In the genomic region with DNA sequence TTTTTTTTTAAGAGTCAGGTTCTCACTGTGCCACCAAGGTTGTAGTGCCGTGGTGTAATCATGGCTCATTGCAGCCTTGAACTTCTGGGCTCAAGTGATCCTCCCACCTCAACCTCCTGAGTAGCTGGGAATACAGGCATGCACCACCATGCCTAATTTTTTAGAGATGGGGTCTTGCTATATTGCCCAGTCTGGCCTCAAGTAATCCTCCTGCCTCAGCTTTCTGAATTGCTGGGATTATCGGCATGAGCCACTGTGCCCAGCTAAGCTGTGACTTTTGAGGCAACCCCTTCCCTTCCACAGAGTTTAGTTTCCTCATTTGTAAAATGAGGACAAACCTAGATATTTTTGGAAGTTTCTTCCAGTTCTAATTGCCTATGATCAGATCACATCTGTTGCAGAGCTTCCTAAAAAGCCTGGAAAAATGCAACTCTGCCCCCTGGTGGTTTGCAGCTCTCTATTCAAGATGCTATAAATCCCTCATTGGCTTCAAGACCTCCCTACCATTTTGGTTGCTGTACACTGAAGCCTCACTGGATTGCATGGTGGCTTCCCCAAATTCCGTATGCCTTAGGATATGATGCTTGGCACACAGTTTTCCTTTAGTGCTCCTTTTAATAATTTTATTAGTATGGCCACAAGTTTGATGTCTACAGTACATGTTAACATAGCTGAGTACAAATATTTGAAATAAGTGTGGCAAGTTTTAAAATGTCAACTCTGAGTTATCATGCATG, we compare ENCODE assay signal across 8 cellular contexts. TPM values are rescaled to one million over a fixed set of nuclear protein-coding genes. Genes with fewer than 3 reads are reported as not detected.
DNase-seq lines count a peak whose midpoint lies in the region; ATAC-seq and TF ChIP-seq lines count a peak whose summit lies in the region.

No MANE protein-coding gene starts in this region.

- H3K4me3 ChIP-seq in KMS-11 (IDR thresholded peaks at IDR 0.05; ENCODE audit: insufficient read depth, low read depth, low read length) (no peak overlapping the region), fibroblast of villous mesenchyme (ENCODE audit: low read depth, low read length) (no peak overlapping the region), upper lobe of right lung (no peak overlapping the region)

- H4K20me1 ChIP-seq in KMS-11 (ENCODE audit: insufficient read depth) = no peaks in the 10 kb centered on the region

- H3K9me3 Mint-ChIP-seq in Calu3 (ENCODE audit: low read depth, unreplicated experiment) (no peaks in the 10 kb centered on the region), osteocyte (ENCODE audit: unreplicated experiment) (no peaks in the 10 kb centered on the region)
- H3K9me3 Mint-ChIP-seq in activated T-helper 17 cell treated with anti-CD3 and anti-CD28 coated beads, Interleukin-2, amount 50 U/mL, for 72 hours = no peaks in the 10 kb centered on the region

- H3K79me2 ChIP-seq in KMS-11 (ENCODE audit: insufficient read depth, low read depth) = no peaks in the 10 kb centered on the region

- H3K9me3 ChIP-seq in upper lobe of right lung = no peaks in the 10 kb centered on the region

- peak; percentile 88 for DNase-seq in Calu3
- peak; percentile 66 for DNase-seq in RPMI7951 (ENCODE audit: low read depth)
- DNase-seq in fibroblast of villous mesenchyme (ENCODE audit: low read depth) = peak; percentile 79
- DNase-seq in osteocyte (ENCODE audit: extremely low spot score, unreplicated experiment) = no peak
- DNase-seq in upper lobe of right lung = no peak

- no peak overlapping the region for H3K27ac Mint-ChIP-seq in Calu3 (ENCODE audit: unreplicated experiment)
- H3K27ac Mint-ChIP-seq in activated T-helper 17 cell treated with anti-CD3 and anti-CD28 coated beads, Interleukin-2, amount 50 U/mL, for 72 hours = no peak overlapping the region
- no peak overlapping the region for H3K27ac Mint-ChIP-seq in osteocyte (ENCODE audit: unreplicated experiment)

- H3K27me3 Mint-ChIP-seq in Calu3 (ENCODE audit: unreplicated experiment) (no peaks in the 10 kb centered on the region), osteocyte (ENCODE audit: unreplicated experiment) (no peaks in the 10 kb centered on the region)
- no peaks in the 10 kb centered on the region for H3K27me3 Mint-ChIP-seq in activated T-helper 17 cell treated with anti-CD3 and anti-CD28 coated beads, Interleukin-2, amount 50 U/mL, for 72 hours

- H3K4me1 Mint-ChIP-seq in Calu3 (ENCODE audit: low read depth, unreplicated experiment) (peaks cover 15% of the 10 kb centered on the region), osteocyte (ENCODE audit: unreplicated experiment) (peaks cover 14% of the 10 kb centered on the region)
- H3K4me1 Mint-ChIP-seq in activated T-helper 17 cell treated with anti-CD3 and anti-CD28 coated beads, Interleukin-2, amount 50 U/mL, for 72 hours = no peaks in the 10 kb centered on the region

- H3K9ac ChIP-seq in KMS-11 = no peak overlapping the region

- peak; percentile 79 for TF ChIP-seq CTCF in Calu3 (IDR thresholded peaks at IDR 0.05; ENCODE audit: unreplicated experiment)
- TF ChIP-seq CTCF in KMS-11 (conservative IDR thresholded peaks at IDR 0.05; ENCODE audit: low read depth, low read length) = peak; percentile 88
- peak; percentile 79 for TF ChIP-seq CTCF in fibroblast of villous mesenchyme (IDR thresholded peaks at IDR 0.05; ENCODE audit: insufficient read depth, low read depth, low read length)
- peak; percentile 79 for TF ChIP-seq CTCF in osteocyte (IDR thresholded peaks at IDR 0.05)
- TF ChIP-seq CTCF in upper lobe of right lung (IDR thresholded peaks at IDR 0.05) = peak; percentile 82

- H3K27me3 ChIP-seq in KMS-11 (ENCODE audit: insufficient read depth, low read depth) = no peaks in the 10 kb centered on the region
- H3K27me3 ChIP-seq in upper lobe of right lung = no peaks in the 10 kb centered on the region

- H3K36me3 Mint-ChIP-seq in Calu3 (ENCODE audit: insufficient read depth, unreplicated experiment) = peaks cover 99% of the 10 kb centered on the region
- H3K36me3 Mint-ChIP-seq in activated T-helper 17 cell treated with anti-CD3 and anti-CD28 coated beads, Interleukin-2, amount 50 U/mL, for 72 hours (ENCODE audit: low read depth) = peaks cover 94% of the 10 kb centered on the region
- peaks cover 53% of the 10 kb centered on the region for H3K36me3 Mint-ChIP-seq in osteocyte (ENCODE audit: unreplicated experiment)

- ATAC-seq in activated T-helper 17 cell treated with anti-CD3 and anti-CD28 coated beads, Interleukin-2, amount 50 U/mL, for 72 hours (replicated peaks) = peak; percentile 63
- ATAC-seq in upper lobe of right lung (peak; percentile 91), HG03175 (IDR thresholded peaks at IDR 0.05; ENCODE audit: unreplicated experiment) (no peak)

- H3K27ac ChIP-seq in KMS-11 (no peak overlapping the region), upper lobe of right lung (no peak overlapping the region)

- BruUV-seq in Calu3 (replicated peaks; lab: Mats Ljungman, UMichigan) = no TSS peak

- no peak overlapping the region for H2AFZ ChIP-seq in KMS-11 (ENCODE audit: low read depth)

- H3K36me3 ChIP-seq in KMS-11 (ENCODE audit: insufficient read depth) (no peaks in the 10 kb centered on the region), upper lobe of right lung (peaks cover 96% of the 10 kb centered on the region)

- no peak overlapping the region for H3K4me2 ChIP-seq in KMS-11

- no peaks in the 10 kb centered on the region for H3K4me1 ChIP-seq in KMS-11 (ENCODE audit: low read depth, poor library complexity, severe bottlenecking)
- H3K4me1 ChIP-seq in upper lobe of right lung = no peaks in the 10 kb centered on the region

- intact Hi-C loops in Calu3 (cut with micrococcal nuclease; ENCODE audit: unreplicated experiment) = loop anchor here (1.0 to 10.0 kb wide), 5 partner anchors 75 to 518 kb away; a partner anchor contains a TSS
- intact Hi-C loops in upper lobe of right lung (cut with DNase I) = no loop called here

- CTCF ChIA-PET in Calu3 (lab: Charles Lee) = interaction anchor here (0.5 to 2.1 kb wide), 18 partner anchors 10 to 494 kb away, joined by 3 to 9 read pairs (median 4); a partner anchor contains a TSS

- H3K4me3 Mint-ChIP-seq in Calu3 (ENCODE audit: low read depth, unreplicated experiment) = no peak overlapping the region
- H3K4me3 Mint-ChIP-seq in activated T-helper 17 cell treated with anti-CD3 and anti-CD28 coated beads, Interleukin-2, amount 50 U/mL, for 72 hours = no peak overlapping the region
- H3K4me3 Mint-ChIP-seq in osteocyte (ENCODE audit: unreplicated experiment) = no peak overlapping the region

RNA-seq across cellular contexts. Expression of a gene that starts 19.3 kb away (rescaled TPM):
- 89.6 and 98.2 TPM in 2 replicates for total RNA-seq in Calu3 (2022)
- 62.0 and 68.1 TPM in 2 replicates for total RNA-seq in RPMI7951 (2014; rRNA removed; shearing (Covaris generic))
- 10 to 100 TPM; 24.2 to 36.9 TPM for total RNA-seq in activated T-helper 17 cell treated with anti-CD3 and anti-CD28 coated beads, Interleukin-2, amount 50 U/mL, for 72 hours
- 71.8 and 107 TPM in 2 replicates for total RNA-seq in fibroblast of villous mesenchyme
- 75.9 and 77.8 TPM in 2 replicates for total RNA-seq in osteocyte
- 75.3 TPM for total RNA-seq in upper lobe of right lung

RNA-seq across cellular contexts. Expression of a gene that starts 21.2 kb away (rescaled TPM):
- 27.5 and 34.4 TPM in 2 replicates for total RNA-seq in Calu3 (2022)
- 13.5 and 15.4 TPM in 2 replicates for total RNA-seq in RPMI7951 (2014; rRNA removed; shearing (Covaris generic))
- total RNA-seq in activated T-helper 17 cell treated with anti-CD3 and anti-CD28 coated beads, Interleukin-2, amount 50 U/mL, for 72 hours = 10 to 100 TPM; 28.1 to 46.5 TPM
- total RNA-seq in fibroblast of villous mesenchyme = 8.7 and 15.1 TPM in 2 replicates
- total RNA-seq in osteocyte = 12.4 and 15.5 TPM in 2 replicates
- 16.6 TPM for total RNA-seq in upper lobe of right lung

RNA-seq across cellular contexts. Expression of a gene that starts 52.9 kb away (rescaled TPM):
- total RNA-seq in Calu3 (2022) (14.2 and 25.4 TPM in 2 replicates), fibroblast of villous mesenchyme (65.1 and 67.4 TPM in 2 replicates), osteocyte (78.2 and 79.0 TPM in 2 replicates), upper lobe of right lung (51.9 TPM)
- 19.6 and 29.9 TPM in 2 replicates for total RNA-seq in RPMI7951 (2014; rRNA removed; shearing (Covaris generic))
- 10 to 100 TPM; 38.2 to 40.8 TPM for total RNA-seq in activated T-helper 17 cell treated with anti-CD3 and anti-CD28 coated beads, Interleukin-2, amount 50 U/mL, for 72 hours

Comparison
In these comparisons a context has a peak if more than half of its experiments do, and no peak if none do; other contexts are left out.
1. DNase-seq: peak in Calu3 (single experiment), RPMI7951 (single experiment) and fibroblast of villous mesenchyme (single experiment); none in osteocyte (single experiment) and upper lobe of right lung (single experiment).
2. Peak in every context shown above with its lines, with median percentiles within 50 percentile points of each other: CTCF ChIP-seq.